In the genomic region with DNA sequence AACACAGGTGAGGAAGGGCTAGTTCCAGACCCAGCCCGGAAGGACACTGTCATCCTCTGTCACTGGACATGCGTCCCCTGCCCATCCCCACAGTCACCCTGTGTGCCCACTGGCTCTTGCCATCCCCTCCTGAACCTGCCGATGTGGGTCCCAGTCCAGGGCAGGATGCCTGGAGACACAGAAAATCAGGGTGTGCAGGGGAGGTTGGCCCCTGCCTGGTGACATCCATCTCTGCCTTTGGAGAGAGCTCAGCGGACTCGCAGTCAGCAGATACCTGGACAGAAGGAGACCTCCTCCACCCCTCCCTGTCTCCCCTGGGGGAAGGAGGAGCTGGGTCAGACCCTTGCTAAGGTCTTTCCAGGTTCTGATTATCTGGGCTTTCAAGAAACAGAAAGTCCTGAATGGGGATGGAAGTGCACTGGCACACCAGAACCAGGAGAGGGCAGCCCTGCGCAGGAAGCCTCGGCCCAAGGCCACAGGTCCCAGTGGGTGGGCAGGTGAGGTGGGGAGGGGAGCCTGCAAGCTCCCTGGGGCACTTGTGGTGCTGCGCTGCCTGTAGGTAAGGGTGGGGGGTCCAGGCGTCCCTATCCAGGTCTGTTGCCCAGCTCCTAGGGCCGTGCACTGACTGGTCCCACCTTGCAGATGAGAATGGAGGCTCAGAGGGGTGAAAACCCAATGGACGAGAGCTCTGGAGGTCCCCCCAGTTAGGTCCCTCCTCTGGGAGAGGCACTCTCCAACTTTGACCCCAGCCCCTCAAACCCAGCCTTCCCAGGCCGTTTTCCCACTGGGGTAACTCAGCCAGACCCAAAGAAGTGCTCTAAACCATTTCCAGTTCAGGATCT, we compare ENCODE assay signal across 8 cellular contexts. TPM values are rescaled to one million over a fixed set of nuclear protein-coding genes. Genes with fewer than 3 reads are reported as not detected.
DNase-seq lines count a peak whose midpoint lies in the region; ATAC-seq, FAIRE-seq and TF ChIP-seq lines count a peak whose summit lies in the region.

No MANE protein-coding gene starts in this region.

- H3K36me3 Mint-ChIP-seq in CD8-positive, alpha-beta T cell: no peaks in the 10 kb centered on the region

- POLR2A ChIA-PET in CD8-positive, alpha-beta T cell (lab: Charles Lee): no interaction called here

- ATAC-seq in CD8-positive, alpha-beta T cell: peak; percentile 64
- ATAC-seq in lower lobe of right lung (peak; percentile 55 to 66), HG02870 (IDR thresholded peaks at IDR 0.05; ENCODE audit: unreplicated experiment) (no peak), GM18502 (IDR thresholded peaks at IDR 0.05; ENCODE audit: poor library complexity, unreplicated experiment) (no peak)

- no peak overlapping the region for H3K27ac Mint-ChIP-seq in CD8-positive, alpha-beta T cell

- H3K36me3 ChIP-seq in CD8-positive, alpha-beta T cell (ENCODE audit: insufficient read depth, low read length): no peaks in the 10 kb centered on the region
- H3K36me3 ChIP-seq in HAP-1 (replicated peaks) (no peaks in the 10 kb centered on the region), bronchial epithelial cell (ENCODE audit: control insufficient read depth, insufficient read depth, low read length) (no peaks in the 10 kb centered on the region), lower lobe of right lung (no peaks in the 10 kb centered on the region), thyroid gland (no peaks in the 10 kb centered on the region)

- FAIRE-seq in bronchial epithelial cell (lab: Jason Lieb, UNC): no peak

- H3K27me3 ChIP-seq in CD8-positive, alpha-beta T cell (ENCODE audit: insufficient read depth, low read length): peaks cover 7% of the 10 kb centered on the region
- H3K27me3 ChIP-seq in HAP-1 (ENCODE audit: low read depth) (no peaks in the 10 kb centered on the region), bronchial epithelial cell (ENCODE audit: control insufficient read depth, insufficient read depth, low read length) (no peaks in the 10 kb centered on the region), lower lobe of right lung (ENCODE audit: low read depth) (peaks cover 30% of the 10 kb centered on the region), thyroid gland (no peaks in the 10 kb centered on the region)

- TF ChIP-seq POLR2A in thyroid gland (IDR thresholded peaks at IDR 0.05): no peak

- no peak overlapping the region for H3K4me3 Mint-ChIP-seq in CD8-positive, alpha-beta T cell

- no peak overlapping the region for H3K27ac ChIP-seq in CD8-positive, alpha-beta T cell (ENCODE audit: low read depth, low read length)
- H3K27ac ChIP-seq in lower lobe of right lung (no peak overlapping the region), thyroid gland (no peak overlapping the region)

- CTCF ChIA-PET in CD8-positive, alpha-beta T cell (lab: Charles Lee): interaction anchor here (2.3 kb wide), 1 partner anchor 89 kb away, joined by 7 read pairs; no protein-coding TSS in a partner anchor

- no peak overlapping the region for H3K4me3 ChIP-seq in CD8-positive, alpha-beta T cell (ENCODE audit: low read depth, low read length)
- no peak overlapping the region for H3K4me3 ChIP-seq in HAP-1
- no peak overlapping the region for H3K4me3 ChIP-seq in bronchial epithelial cell (ENCODE audit: low read depth, low read length)
- H3K4me3 ChIP-seq in lower lobe of right lung: no peak overlapping the region
- H3K4me3 ChIP-seq in thyroid gland (replicated peaks in 1 of 3): no peak overlapping the region

- H3K4me1 ChIP-seq in CD8-positive, alpha-beta T cell (ENCODE audit: insufficient read depth, low read length): no peaks in the 10 kb centered on the region
- no peaks in the 10 kb centered on the region for H3K4me1 ChIP-seq in HAP-1
- no peaks in the 10 kb centered on the region for H3K4me1 ChIP-seq in lower lobe of right lung
- no peaks in the 10 kb centered on the region for H3K4me1 ChIP-seq in thyroid gland

- H3K9me3 ChIP-seq in CD8-positive, alpha-beta T cell (ENCODE audit: low read length): no peaks in the 10 kb centered on the region
- no peaks in the 10 kb centered on the region for H3K9me3 ChIP-seq in HAP-1
- no peaks in the 10 kb centered on the region for H3K9me3 ChIP-seq in lower lobe of right lung
- H3K9me3 ChIP-seq in thyroid gland: no peaks in the 10 kb centered on the region

- intact Hi-C loops in CD8-positive, alpha-beta T cell (cut with DNase I, micrococcal nuclease): loop anchor here in 1 of 2 experiments (1.0 kb wide), 1 partner anchor 288 kb away; no protein-coding TSS in a partner anchor
- intact Hi-C loops in lower lobe of right lung (cut with DNase I) (no loop called here), thyroid gland (cut with DNase I) (no loop called here)

- TF ChIP-seq CTCF in CD8-positive, alpha-beta T cell (IDR thresholded peaks at IDR 0.05): peak; percentile 50
- TF ChIP-seq CTCF in bronchial epithelial cell (IDR thresholded peaks at IDR 0.05; ENCODE audit: insufficient read depth, low read length, severe bottlenecking) (peak; percentile 95), lower lobe of right lung (IDR thresholded peaks at IDR 0.05) (peak; percentile 54), thyroid gland (IDR thresholded peaks at IDR 0.05) (peak in 5 of 6 experiments; percentile 19 to 77 (median 42))

- H3K27me3 Mint-ChIP-seq in CD8-positive, alpha-beta T cell (ENCODE audit: low read depth): peaks cover 28% of the 10 kb centered on the region

- in situ Hi-C loops in HAP-1 (cut with MboI; ENCODE audit: low sequenced_read_pairs) (loop anchor here (5.0 kb wide), 1 partner anchor 287 kb away; a partner anchor contains a TSS), SK-MEL-5 (cut with HindIII; ENCODE audit: low pct_unique_long_range_greater_than_20kb, low sequenced_read_pairs) (no loop called here)

- 23 to 43% methylated on average over 6 to 10 of the region's 12 CpGs for WGBS in thyroid gland, 2 donors

- peaks cover 4% of the 10 kb centered on the region for H3K9me3 Mint-ChIP-seq in CD8-positive, alpha-beta T cell

- DNase-seq in CD8-positive, alpha-beta T cell: peak in 2 of 7 experiments; percentile 20 to 24
- peak; percentile 7 to 69 for DNase-seq in HAP-1 (ENCODE audit: low spot score in 2 of 2)
- peak; percentile 52 for DNase-seq in SK-MEL-5 (ENCODE audit: low read depth, low spot score)
- peak; percentile 36 for DNase-seq in bronchial epithelial cell (ENCODE audit: low read depth)
- peak; percentile 49 for DNase-seq in lower lobe of right lung
- DNase-seq in thyroid gland: peak; percentile 26 to 37

- no peaks in the 10 kb centered on the region for H3K4me1 Mint-ChIP-seq in CD8-positive, alpha-beta T cell (ENCODE audit: low read depth)

RNA-seq across cellular contexts. Expression of a gene that starts 9.7 kb away (rescaled TPM):
- not detected for total RNA-seq in CD8-positive, alpha-beta T cell
- total RNA-seq in SK-MEL-5 (2014; rRNA removed; shearing (Covaris generic)): not detected in 2 replicates
- polyA plus RNA-seq in SK-MEL-5 (2015; cell fraction: cytosol; rRNA removed): not detected in 2 replicates
- not detected in 2 replicates for polyA plus RNA-seq in SK-MEL-5 (2015; cell fraction: nucleus; rRNA removed)
- total RNA-seq in bronchial epithelial cell (not detected in 2 replicates), lower lobe of right lung (not detected), thyroid gland (10 to 100 TPM in 3 of 4 donors, 1 to 10 TPM in 1; 4.3 to 62.8 (median 22.1) TPM)

RNA-seq across cellular contexts. Expression of a gene that starts 14.1 kb away (rescaled TPM):
- 10 to 100 TPM; 56.4 to 59.6 TPM for total RNA-seq in CD8-positive, alpha-beta T cell
- 131 and 149 TPM in 2 replicates for total RNA-seq in SK-MEL-5 (2014; rRNA removed; shearing (Covaris generic))
- polyA plus RNA-seq in SK-MEL-5 (2015; cell fraction: cytosol; rRNA removed): 136 and 228 TPM in 2 replicates
- polyA plus RNA-seq in SK-MEL-5 (2015; cell fraction: nucleus; rRNA removed): 25.8 and 27.7 TPM in 2 replicates
- 35.0 and 79.2 TPM in 2 replicates for total RNA-seq in bronchial epithelial cell
- 109 TPM for total RNA-seq in lower lobe of right lung
- total RNA-seq in thyroid gland: 100 to 1,000 TPM in 3 of 4 donors, 10 to 100 TPM in 1; 63.6 to 965 (median 239) TPM

Comparison
In these comparisons a context has a peak if more than half of its experiments do, and no peak if none do; other contexts are left out.
1. ATAC-seq: peak in CD8-positive, alpha-beta T cell (single experiment) and lower lobe of right lung (2 of 2); none in HG02870 (single experiment) and GM18502 (single experiment).
2. CTCF ChIP-seq: peak in every context shown above with its lines; median percentile 95 in bronchial epithelial cell; 54 in lower lobe of right lung; 50 in CD8-positive, alpha-beta T cell; 42 in thyroid gland.